8 cellular contexts compared by ENCODE assay signal in the genomic region with DNA sequence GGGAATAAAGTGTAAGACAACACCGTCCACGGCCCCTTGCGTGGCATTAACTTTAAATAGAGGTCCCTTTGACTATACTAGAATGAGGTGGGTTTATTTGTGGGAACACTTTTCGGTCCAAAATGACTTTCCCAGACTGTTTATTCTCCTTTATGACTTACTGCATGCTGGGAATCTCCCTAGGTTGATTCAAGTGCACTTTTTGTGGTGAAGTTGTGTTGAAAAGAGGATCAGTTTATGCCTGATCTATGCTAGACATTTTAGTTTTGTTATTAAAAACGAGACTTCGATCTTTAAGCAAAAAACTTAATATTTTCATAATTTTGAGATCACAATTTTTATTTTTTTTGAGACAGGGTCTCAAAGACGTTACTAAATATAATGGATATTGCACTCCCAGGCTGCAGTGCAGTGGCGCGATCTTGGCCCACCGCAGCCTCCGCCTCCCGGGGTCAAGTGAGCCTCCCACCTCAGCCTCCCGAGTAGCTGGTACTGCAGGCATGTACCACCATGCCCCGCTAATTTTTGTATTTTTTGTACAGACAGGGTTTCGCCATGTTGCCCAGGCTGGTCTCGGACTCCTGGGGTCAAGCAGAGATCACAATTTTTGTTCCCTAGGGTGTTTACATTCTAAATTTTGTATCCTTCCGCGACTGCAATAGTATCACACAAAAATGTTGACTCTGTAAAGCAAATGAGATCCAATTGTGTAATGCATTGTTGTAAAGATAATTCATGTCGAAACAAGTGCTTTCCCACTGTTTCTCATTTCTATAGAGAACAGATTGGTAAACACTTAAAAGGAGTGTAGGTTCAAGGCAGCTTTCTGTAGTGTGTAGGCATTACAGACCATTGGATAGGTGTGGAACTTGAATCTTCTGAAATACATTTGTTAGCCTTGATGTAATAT. TPM values are rescaled to one million over a fixed set of nuclear protein-coding genes. Genes with fewer than 3 reads are reported as not detected.
DNase-seq lines count a peak whose midpoint lies in the region; ATAC-seq and TF ChIP-seq lines count a peak whose summit lies in the region.

No MANE protein-coding gene starts in this region.

- H3K4me3 ChIP-seq in NB4 (ENCODE audit: low read depth, low read length): peak overlapping the region; percentile 97

- no peaks in the 10 kb centered on the region for H3K9me3 Mint-ChIP-seq in chondrocyte (ENCODE audit: low read depth)
- no peaks in the 10 kb centered on the region for H3K9me3 Mint-ChIP-seq in naive thymus-derived CD8-positive, alpha-beta T cell

- DNase-seq in CD1c-positive myeloid dendritic cell (ENCODE audit: extremely low spot score) (peak; percentile 61), NB4 (ENCODE audit: low read depth) (peak; percentile 51), chondrocyte (ENCODE audit: low spot score) (no peak), mucosa of gallbladder (ENCODE audit: low spot score) (no peak)
- peak in 1 of 10 donors; percentile 14 for DNase-seq in naive thymus-derived CD8-positive, alpha-beta T cell

- POLR2A ChIA-PET in naive thymus-derived CD8-positive, alpha-beta T cell (lab: Charles Lee): interaction anchor here (0.6 to 12.9 kb wide), 12 partner anchors 12 to 1326 kb away, joined by 3 to 381 read pairs (median 4); no protein-coding TSS in a partner anchor

- ATAC-seq in naive thymus-derived CD8-positive, alpha-beta T cell: peak in 1 of 2 donors; percentile 1
- no peak for ATAC-seq in HG03442 (IDR thresholded peaks at IDR 0.05; ENCODE audit: unreplicated experiment)
- no peak for ATAC-seq in HG02763 (IDR thresholded peaks at IDR 0.05; ENCODE audit: unreplicated experiment)
- ATAC-seq in HG02885 (IDR thresholded peaks at IDR 0.05; ENCODE audit: poor library complexity, unreplicated experiment): no peak

- H3K4me3 Mint-ChIP-seq in chondrocyte (ENCODE audit: unreplicated experiment): peak overlapping the region; percentile 89
- H3K4me3 Mint-ChIP-seq in naive thymus-derived CD8-positive, alpha-beta T cell: peak overlapping the region; percentile 92 to 100 (median 96)

- TF ChIP-seq CTCF in NB4 (IDR thresholded peaks at IDR 0.05; ENCODE audit: low read depth, low read length) (no peak), chondrocyte (IDR thresholded peaks at IDR 0.05) (no peak)

- no peak for TF ChIP-seq POLR2A in NB4 (IDR thresholded peaks at IDR 0.05; ENCODE audit: extremely low read depth, insufficient read length)

- H3K27me3 Mint-ChIP-seq in chondrocyte (ENCODE audit: low read depth): no peaks in the 10 kb centered on the region
- H3K27me3 Mint-ChIP-seq in naive thymus-derived CD8-positive, alpha-beta T cell: peaks cover 0 to 5% (median 0%) of the 10 kb centered on the region in 5 donors

- peak overlapping the region; percentile 95 for H3K27ac Mint-ChIP-seq in chondrocyte (ENCODE audit: unreplicated experiment)
- peak overlapping the region; percentile 96 to 100 (median 99) for H3K27ac Mint-ChIP-seq in naive thymus-derived CD8-positive, alpha-beta T cell

- H3K4me1 Mint-ChIP-seq in chondrocyte (ENCODE audit: low read depth): peaks cover 45% of the 10 kb centered on the region
- peaks cover 23 to 74% (median 58%) of the 10 kb centered on the region in 4 donors for H3K4me1 Mint-ChIP-seq in naive thymus-derived CD8-positive, alpha-beta T cell

- no peaks in the 10 kb centered on the region for H3K36me3 Mint-ChIP-seq in chondrocyte (ENCODE audit: low read depth)
- H3K36me3 Mint-ChIP-seq in naive thymus-derived CD8-positive, alpha-beta T cell: peaks cover 4 to 46% (median 11%) of the 10 kb centered on the region in 3 donors

RNA-seq across cellular contexts. Expression of a gene that starts 1.6 kb away (rescaled TPM):
- total RNA-seq in chondrocyte: 250 to 272 TPM (median 259 TPM) in 3 replicates
- total RNA-seq in naive thymus-derived CD8-positive, alpha-beta T cell: 100 to 1,000 TPM; 229 to 239 TPM
- 100 to 1,000 TPM; 236 to 472 (median 393) TPM for polyA plus RNA-seq in naive thymus-derived CD8-positive, alpha-beta T cell
- total RNA-seq in mucosa of gallbladder: 273 TPM

RNA-seq across cellular contexts. Expression of a gene that starts 52.7 kb away (rescaled TPM):
- total RNA-seq in chondrocyte (not detected in 3 replicates), mucosa of gallbladder (25.1 TPM)
- not detected for total RNA-seq in naive thymus-derived CD8-positive, alpha-beta T cell
- polyA plus RNA-seq in naive thymus-derived CD8-positive, alpha-beta T cell: not detected

Comparison
In these comparisons a context has a peak if more than half of its experiments do, and no peak if none do; other contexts are left out.
1. DNase-seq: peak in CD1c-positive myeloid dendritic cell (single experiment) and NB4 (single experiment); none in chondrocyte (single experiment) and mucosa of gallbladder (single experiment).
2. RNA of a gene that starts 52.7 kb away (total RNA-seq): 25.1 TPM in mucosa of gallbladder (single experiment); not detected in chondrocyte and not detected in naive thymus-derived CD8-positive, alpha-beta T cell; every median in the first group is over 10 times any median in the second.